ENCODE assay signal across 8 cellular contexts in the genomic region with DNA sequence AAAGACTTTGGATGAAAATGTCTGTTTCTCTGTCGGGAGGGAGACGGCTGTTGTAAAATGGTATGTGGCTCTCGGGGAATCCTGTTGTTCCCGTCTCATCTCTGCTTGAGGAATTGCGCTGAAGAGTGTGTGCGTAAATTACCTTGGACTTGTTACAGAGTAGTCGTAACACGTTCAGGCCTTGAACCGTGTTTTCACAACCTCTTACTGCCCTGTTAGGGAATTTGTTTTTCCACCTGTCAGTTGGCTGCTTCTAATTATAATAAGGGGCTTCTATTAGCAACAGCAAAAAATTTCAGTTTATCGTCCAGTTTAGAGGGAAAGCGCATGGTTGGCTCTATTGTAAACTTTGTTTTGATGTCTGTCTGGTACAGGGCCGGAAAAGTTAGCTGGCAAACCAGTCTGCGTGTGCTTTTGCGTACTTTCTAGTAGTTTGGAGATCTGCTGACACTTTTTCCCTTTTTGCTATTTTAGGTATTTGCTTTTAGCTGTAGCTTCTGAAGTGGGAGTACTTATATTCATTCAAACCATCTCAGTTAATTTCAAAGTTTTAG. TPM values are rescaled to one million over a fixed set of nuclear protein-coding genes. Genes with fewer than 3 reads are reported as not detected.
A peak's percentile ranks its signal among the peaks of the same experiment; 100 is the strongest.
DNase-seq lines count a peak whose midpoint lies in the region; ATAC-seq, FAIRE-seq and TF ChIP-seq lines count a peak whose summit lies in the region.

No MANE protein-coding gene starts in this region.

- TF ChIP-seq RAD21 in H1 (IDR thresholded peaks at IDR 0.05 in 1 of 2, conservative IDR thresholded peaks at IDR 0.05 in 1 of 2; ENCODE audit: low read depth in 2 of 2, low read length in 2 of 2) = no peak

- no peak overlapping the region for H2BK12ac ChIP-seq in H1 (ENCODE audit: low read depth, low read length)

- peaks cover 11% of the 10 kb centered on the region for H3K36me3 ChIP-seq in SJSA1
- H3K36me3 ChIP-seq in H1 (ENCODE audit: control insufficient read depth in 2 of 4, insufficient read depth in 4 of 4, low read length in 3 of 4) = no peaks in the 10 kb centered on the region
- no peaks in the 10 kb centered on the region for H3K36me3 ChIP-seq in mucosa of stomach (ENCODE audit: control insufficient read depth, insufficient read depth, low read length)

- H4K91ac ChIP-seq in H1 (replicated peaks; ENCODE audit: insufficient read length, low read length) = no peak overlapping the region

- 3% methylated on average over 14 of the region's 14 CpGs; no CpG with 5 or more reads in 1 of the 2 experiments for WGBS in H1 (ENCODE audit: extremely low coverage in 1 of 2, insufficient coverage in 1 of 2, insufficient read length in 1 of 2, insufficient replicate concordance in 2 of 2, low coverage in 1 of 2, low lambda C conversion rate in 2 of 2, missing lambda C conversion rate in 1 of 2), 2 experiments

- TF ChIP-seq EP300 in H1 (IDR thresholded peaks at IDR 0.05; ENCODE audit: borderline replicate concordance in 1 of 2, low read depth in 2 of 2, low read length in 2 of 2) = no peak

- ATAC-seq in HG03108 (IDR thresholded peaks at IDR 0.05; ENCODE audit: unreplicated experiment) (peak; percentile 18), HG02588 (IDR thresholded peaks at IDR 0.05; ENCODE audit: unreplicated experiment) (no peak)

- H3K27ac ChIP-seq in SJSA1 (peak overlapping the region; percentile 95), H1 (ENCODE audit: low read depth, low read length) (0 out of 2 replicates have a peak overlapping the region, but pooled peaks have one; percentile 95)

- H2AK5ac ChIP-seq in H1 (ENCODE audit: low read depth, low read length) = no peak overlapping the region

- no peak overlapping the region for H3K14ac ChIP-seq in H1 (ENCODE audit: insufficient read length)

- H3K9me3 ChIP-seq in SJSA1 (replicated peaks) (no peaks in the 10 kb centered on the region), H1 (ENCODE audit: insufficient read depth in 2 of 2, low read depth in 1 of 2, low read length in 1 of 2) (no peaks in the 10 kb centered on the region), mucosa of stomach (ENCODE audit: control insufficient read depth, low read length) (no peaks in the 10 kb centered on the region)

- H3K56ac ChIP-seq in H1 (replicated peaks; ENCODE audit: insufficient read length, low read depth, low read length) = peak overlapping the region; percentile 32

- TF ChIP-seq CTCF in H1 (IDR thresholded peaks at IDR 0.05; ENCODE audit: control extremely low read depth in 1 of 3, insufficient read depth in 1 of 3, low read depth in 1 of 3, low read length in 3 of 3) = no peak

- no peak overlapping the region for H3K23ac ChIP-seq in H1 (ENCODE audit: insufficient read length)

- CTCF ChIA-PET in H1 (lab: Charles Lee; ENCODE audit: partially characterized antibody) = interaction anchor here (1.0 to 1.3 kb wide), 2 partner anchors 9 to 93 kb away, joined by 3 read pairs; no protein-coding TSS in a partner anchor

- H2BK15ac ChIP-seq in H1 (ENCODE audit: low read length) = no peak overlapping the region

- H3K23me2 ChIP-seq in H1 (ENCODE audit: low read depth, low read length) = peaks cover 5% of the 10 kb centered on the region; the same call in 1 of the 2 replicates

- H3K9ac ChIP-seq in H1 (replicated peaks in 1 of 4; ENCODE audit: extremely low read depth in 1 of 4, low read depth in 3 of 4, low read length in 3 of 4) (peak overlapping the region in 3 of 4 experiments; percentile 82 to 95 (median 94); a peak in 6 of 7 replicates), mucosa of stomach (ENCODE audit: low read length) (peak overlapping the region; percentile 100)

- peak; percentile 72 for DNase-seq in SIG-M5 treated with dmso at 0.1 percent for 504 hours (lab: John Stamatoyannopoulos, UW; ENCODE audit: unreplicated experiment)
- DNase-seq in SIG-M5 (lab: John Stamatoyannopoulos, UW) = no peak
- DNase-seq in SJSA1 (ENCODE audit: low read depth in 1 of 2, low spot score in 2 of 2) = peak in 1 of 2 experiments; percentile 77
- DNase-seq in H1 (ENCODE audit: low read depth in 1 of 2, low spot score in 2 of 2) = no peak
- no peak for DNase-seq in NCI-H2029 treated with DMSO at 0.1 percent for 48 hours (lab: John Stamatoyannopoulos, UW)

- H2BK20ac ChIP-seq in H1 (ENCODE audit: low read length) = no peak overlapping the region

- H3K79me1 ChIP-seq in H1 (ENCODE audit: low read depth, low read length) = no peaks in the 10 kb centered on the region; the same call in 1 of the 2 replicates

- no peak for FAIRE-seq in H1 (lab: Jason Lieb, UNC)

- H2BK5ac ChIP-seq in H1 (ENCODE audit: low read depth, low read length) = peak overlapping the region; percentile 92; the same call in 1 of the 2 replicates

- H3K4me1 ChIP-seq in SJSA1 (replicated peaks) (peaks cover 26% of the 10 kb centered on the region), H1 (replicated peaks in 1 of 4; ENCODE audit: control insufficient read depth in 3 of 4, insufficient read depth in 4 of 4, low read length in 3 of 4) (peaks cover 0 to 2% (median under 1%) of the 10 kb centered on the region in 4 experiments; a peak in 1 of 7 replicates), mucosa of stomach (ENCODE audit: control insufficient read depth, insufficient read depth, low read length) (peaks cover 5% of the 10 kb centered on the region)

- no peak overlapping the region for H2BK120ac ChIP-seq in H1 (replicated peaks; ENCODE audit: low read depth, low read length)

- H3K4ac ChIP-seq in H1 (replicated peaks; ENCODE audit: insufficient read length, low read depth, low read length) = no peak overlapping the region

- H3K79me2 ChIP-seq in H1 (ENCODE audit: control insufficient read depth in 1 of 2, insufficient read depth in 2 of 2, low read length in 2 of 2) = peaks cover 0 to 50% of the 10 kb centered on the region in 2 experiments; a peak in 3 of 4 replicates

- H3K18ac ChIP-seq in H1 (ENCODE audit: extremely low read depth, low read length) = no peak overlapping the region

- H3K27me3 ChIP-seq in SJSA1 (replicated peaks) (no peaks in the 10 kb centered on the region), H1 (replicated peaks in 1 of 4; ENCODE audit: control insufficient read depth in 3 of 4, extremely low read depth in 1 of 4, insufficient read depth in 3 of 4, low read length in 3 of 4) (no peaks in the 10 kb centered on the region), mucosa of stomach (ENCODE audit: control insufficient read depth, insufficient read depth, low read length) (no peaks in the 10 kb centered on the region)

- peaks cover 2% of the 10 kb centered on the region in 2 experiments for H4K20me1 ChIP-seq in H1 (replicated peaks in 1 of 2; ENCODE audit: control insufficient read depth in 1 of 2, insufficient read depth in 2 of 2, low read length in 2 of 2)

- H4K5ac ChIP-seq in H1 (ENCODE audit: insufficient read length, low read depth, low read length) = peak overlapping the region; percentile 52

- TF ChIP-seq POLR2A in H1 (IDR thresholded peaks at IDR 0.05; ENCODE audit: control extremely low read depth in 1 of 2, low read depth in 2 of 2, low read length in 2 of 2) = no peak

- POLR2A ChIA-PET in H1 (lab: Charles Lee; ENCODE audit: partially characterized antibody) = interaction anchor here (0.6 to 2.2 kb wide), 3 partner anchors 16 to 390 kb away, joined by 3 to 7 read pairs (median 4); a partner anchor contains a TSS

- peak overlapping the region; percentile 78 to 92 for H3K4me2 ChIP-seq in H1 (ENCODE audit: insufficient read depth in 1 of 2, low read depth in 2 of 2, low read length in 2 of 2)

- H3K4me3 ChIP-seq in SJSA1 (peak overlapping the region; percentile 91), H1 (ENCODE audit: extremely low read depth in 1 of 4, insufficient read depth in 2 of 4, low read depth in 3 of 4, low read length in 4 of 4) (peak overlapping the region; percentile 81 to 90 (median 84)), mucosa of stomach (ENCODE audit: low read length) (peak overlapping the region; percentile 95)

- H4K8ac ChIP-seq in H1 (ENCODE audit: extremely low read depth, insufficient read depth, low read length) = no peak overlapping the region

- H2AFZ ChIP-seq in H1 (ENCODE audit: low read length) = peak overlapping the region; percentile 6; the same call in 1 of the 2 replicates

TF ChIP-seq in H1, 55 proteins besides CTCF, POLR2A, EP300 and RAD21 (continues in another document):
- TF ChIP-seq SP1 (IDR thresholded peaks at IDR 0.05; ENCODE audit: low read depth, low read length) = no peak
- no peak for TF ChIP-seq JUND (IDR thresholded peaks at IDR 0.05; ENCODE audit: low read length)
- no peak for TF ChIP-seq CEBPB (IDR thresholded peaks at IDR 0.05; ENCODE audit: low read depth, low read length)
- no peak for TF ChIP-seq CBX5 (IDR thresholded peaks at IDR 0.05; ENCODE audit: low read depth, low read length)
- TF ChIP-seq SP4 (IDR thresholded peaks at IDR 0.05; ENCODE audit: low read length) = no peak
- no peak for TF ChIP-seq KDM1A (IDR thresholded peaks at IDR 0.05; ENCODE audit: borderline replicate concordance, low read length)
- TF ChIP-seq, protein P1, sequence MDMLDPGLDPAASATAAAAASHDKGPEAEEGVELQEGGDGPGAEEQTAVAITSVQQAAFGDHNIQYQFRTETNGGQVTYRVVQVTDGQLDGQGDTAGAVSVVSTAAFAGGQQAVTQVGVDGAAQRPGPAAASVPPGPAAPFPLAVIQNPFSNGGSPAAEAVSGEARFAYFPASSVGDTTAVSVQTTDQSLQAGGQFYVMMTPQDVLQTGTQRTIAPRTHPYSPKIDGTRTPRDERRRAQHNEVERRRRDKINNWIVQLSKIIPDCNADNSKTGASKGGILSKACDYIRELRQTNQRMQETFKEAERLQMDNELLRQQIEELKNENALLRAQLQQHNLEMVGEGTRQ (IDR thresholded peaks at IDR 0.05; ENCODE audit: low read length) = no peak
- no peak for TF ChIP-seq HDAC2 (IDR thresholded peaks at IDR 0.05; ENCODE audit: borderline replicate concordance in 1 of 2, low read depth in 2 of 2, low read length in 2 of 2)
- TF ChIP-seq NANOG (IDR thresholded peaks at IDR 0.05; ENCODE audit: insufficient read depth, low read depth, low read length, poor library complexity, severe bottlenecking) = no peak
- TF ChIP-seq KDM4A (IDR thresholded peaks at IDR 0.05; ENCODE audit: low read depth, low read length, severe bottlenecking) = no peak
- no peak for TF ChIP-seq YY1 (IDR thresholded peaks at IDR 0.05; ENCODE audit: low read depth, low read length)
- TF ChIP-seq TAF7 (optimal IDR thresholded peaks at IDR 0.05; ENCODE audit: borderline replicate concordance, low read depth, low read length) = no peak

RNA-seq across cellular contexts. Expression of a gene that starts 1.5 kb away (rescaled TPM):
- total RNA-seq in SJSA1 (2014; rRNA removed; shearing (Covaris generic)) = 42.9 and 58.6 TPM in 2 replicates
- 20.8 and 22.3 TPM in 2 replicates for total RNA-seq in H1 (2021; fragmentation: NEBNext Ultra II Directional; extraction: Animal tissue kit (Norgen Biotek cat#: 25700))
- polyA plus RNA-seq in H1 (2011; rRNA removed) = 3.2 and 5.0 TPM in 2 replicates
- polyA plus RNA-seq in H1 (2011; cell fraction: cytosol; rRNA removed) = 4.4 TPM
- polyA plus RNA-seq in H1 (2011; cell fraction: nucleus; rRNA removed) = 4.4 TPM
- 3.2 to 7.1 TPM (median 5.0 TPM) in 4 replicates for polyA plus RNA-seq in H1 (2012, experiment 1 of 2)
- polyA plus RNA-seq in H1 (2012, experiment 2 of 2) = 0.21 TPM
- polyA plus RNA-seq in H1 (2013, experiment 1 of 2) = 5.1 TPM
- 5.0 TPM for polyA plus RNA-seq in H1 (2013, experiment 2 of 2)
- polyA minus RNA-seq in H1 (2011; rRNA and poly(A)+ RNA removed) = 41.7 and 52.5 TPM in 2 replicates
- polyA minus RNA-seq in H1 (2011; cell fraction: cytosol; rRNA and poly(A)+ RNA removed) = 18.5 TPM
- polyA minus RNA-seq in H1 (2011; cell fraction: nucleus; rRNA and poly(A)+ RNA removed) = 71.7 TPM
